Comparison of ENCODE assay signal across 21 cellular contexts in the genomic region with DNA sequence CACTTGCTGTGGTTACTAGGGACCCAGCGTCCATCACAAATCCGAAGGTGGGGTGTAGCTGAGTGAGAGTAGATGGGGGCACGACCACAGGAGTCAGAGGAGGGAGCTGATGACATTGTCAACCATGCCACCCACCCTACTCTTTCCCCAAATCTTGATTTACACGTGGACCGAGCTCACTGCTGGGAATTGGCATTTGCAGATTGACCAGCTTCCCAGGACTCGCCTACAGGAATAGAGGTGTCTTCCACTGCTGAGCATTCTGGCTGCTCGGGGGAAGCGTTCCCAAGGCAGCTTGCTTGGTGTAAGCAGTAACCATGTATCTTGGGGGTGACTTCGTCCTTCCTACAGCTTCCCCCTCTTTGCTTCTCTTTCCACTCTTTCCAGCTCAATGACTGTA. TPM values are rescaled to one million over a fixed set of nuclear protein-coding genes. Genes with fewer than 3 reads are reported as not detected.
A peak's percentile ranks its signal among the peaks of the same experiment; 100 is the strongest.
DNase-seq lines count a peak whose midpoint lies in the region; ATAC-seq lines count a peak whose summit lies in the region.
"Had no signal": no experiment of that assay in that cellular context is flagged by ENCODE, and none has a peak within 500 bp of the region (broad histone marks: within the 10 kb centered on the region; RNA-seq: fewer than 3 reads in every experiment).

No MANE protein-coding gene starts in this region.

- DNase-seq in anterior cingulate cortex (lab: John Stamatoyannopoulos, UW) (peak in 36 of 58 donors; percentile 0 to 79 (median 43)), retina (peak; percentile 38)
- no peak for DNase-seq in activated CD4-positive, alpha-beta T cell treated with anti-CD3 and anti-CD28 coated beads, Interleukin-2, amount 10 ng/mL, durations not matched to agents 24 days and 14 days
- DNase-seq: activated CD4-positive, alpha-beta T cell treated with anti-CD3 and anti-CD28 coated beads for 48 hours; activated CD8-positive, alpha-beta memory T cell treated with anti-CD3 and anti-CD28 coated beads, Interleukin-2, amount 50 U/mL, for 4 hours; activated naive CD8-positive, alpha-beta T cell treated with anti-CD3 and anti-CD28 coated beads, Interleukin-2, amount 50 U/mL, for 24 hours; CD8-positive, alpha-beta T cell; DMS79; left cardiac atrium; naive thymus-derived CD8-positive, alpha-beta T cell; psoas muscle; small intestine; stimulated activated CD4-positive, alpha-beta T cell treated with anti-CD3 and anti-CD28 coated beads, Interleukin-4, amount 100 ng/mL, for 1 hour had no signal

- no peaks in the 10 kb centered on the region for H3K4me1 Mint-ChIP-seq in activated CD4-positive, alpha-beta T cell treated with anti-CD3 and anti-CD28 coated beads, Interleukin-2, amount 10 ng/mL, durations not matched to agents 24 days and 14 days
- H3K4me1 Mint-ChIP-seq: activated naive CD8-positive, alpha-beta T cell treated with anti-CD3 and anti-CD28 coated beads, Interleukin-2, amount 50 U/mL, for 24 hours; naive thymus-derived CD8-positive, alpha-beta T cell had no signal

- H3K9me3 Mint-ChIP-seq in activated CD4-positive, alpha-beta T cell treated with anti-CD3 and anti-CD28 coated beads, Interleukin-2, amount 10 ng/mL, durations not matched to agents 24 days and 14 days: no peaks in the 10 kb centered on the region
- H3K9me3 Mint-ChIP-seq: activated naive CD8-positive, alpha-beta T cell treated with anti-CD3 and anti-CD28 coated beads, Interleukin-2, amount 50 U/mL, for 24 hours; activated T-helper 2 cell treated with anti-CD3 and anti-CD28 coated beads, Interferon-gamma antibody, Interleukin-2, Interleukin-4, amounts not matched to agents 10 μg/mL and 5 μg/mL and 100 μg/mL, durations not matched to agents 14 hours and 24 hours and 36 hours; CD8-positive, alpha-beta T cell; dendritic cell treated with granulocyte-macrophage colony-stimulating factor and Interleukin-4, amounts not matched to agents 40 ng/mL and 50 ng/mL, for 4 days had no signal

- no peak overlapping the region for H3K27ac Mint-ChIP-seq in activated CD4-positive, alpha-beta T cell treated with anti-CD3 and anti-CD28 coated beads, Interleukin-2, amount 10 ng/mL, durations not matched to agents 24 days and 14 days
- H3K27ac Mint-ChIP-seq: activated naive CD8-positive, alpha-beta T cell treated with anti-CD3 and anti-CD28 coated beads, Interleukin-2, amount 50 U/mL, for 24 hours; activated T-helper 2 cell treated with anti-CD3 and anti-CD28 coated beads, Interferon-gamma antibody, Interleukin-2, Interleukin-4, amounts not matched to agents 10 μg/mL and 5 μg/mL and 100 μg/mL, durations not matched to agents 14 hours and 24 hours and 36 hours; CD8-positive, alpha-beta T cell; dendritic cell treated with granulocyte-macrophage colony-stimulating factor and Interleukin-4, amounts not matched to agents 40 ng/mL and 50 ng/mL, for 4 days; naive thymus-derived CD8-positive, alpha-beta T cell; stimulated activated naive CD8-positive, alpha-beta T cell treated with anti-CD3 and anti-CD28 coated beads, Interleukin-15, Interleukin-2, amounts not matched to agents 100 ng/mL and 50 ng/mL, for 24 hours had no signal

- intact Hi-C loops in activated CD4-positive, alpha-beta T cell treated with anti-CD3 and anti-CD28 coated beads, Interleukin-2, amount 10 ng/mL, durations not matched to agents 24 days and 14 days (cut with micrococcal nuclease): no loop called here

- H3K4me3 Mint-ChIP-seq in activated CD4-positive, alpha-beta T cell treated with anti-CD3 and anti-CD28 coated beads, Interleukin-2, amount 10 ng/mL, durations not matched to agents 24 days and 14 days: no peak overlapping the region
- H3K4me3 Mint-ChIP-seq: activated naive CD8-positive, alpha-beta T cell treated with anti-CD3 and anti-CD28 coated beads, Interleukin-2, amount 50 U/mL, for 24 hours; CD8-positive, alpha-beta T cell; dendritic cell treated with granulocyte-macrophage colony-stimulating factor and Interleukin-4, amounts not matched to agents 40 ng/mL and 50 ng/mL, for 4 days; stimulated activated naive CD8-positive, alpha-beta T cell treated with anti-CD3 and anti-CD28 coated beads, Interleukin-15, Interleukin-2, amounts not matched to agents 100 ng/mL and 50 ng/mL, for 24 hours had no signal

- peak overlapping the region; percentile 39; the same call in 1 of the 2 replicates for H3K4me3 ChIP-seq in HUES48 (ENCODE audit: low read depth, low read length)
- peak overlapping the region; percentile 39 for H3K4me3 ChIP-seq in iPS-18a (ENCODE audit: low read length)
- H3K4me3 ChIP-seq: psoas muscle had no signal

- H3K9me3 ChIP-seq in HUES48 (ENCODE audit: control insufficient read depth, insufficient read depth, low read length) (no peaks in the 10 kb centered on the region), iPS-18a (ENCODE audit: control insufficient read depth, low read depth, low read length) (no peaks in the 10 kb centered on the region)
- H3K9me3 ChIP-seq: psoas muscle had no signal

- H3K36me3 Mint-ChIP-seq in activated CD4-positive, alpha-beta T cell treated with anti-CD3 and anti-CD28 coated beads, Interleukin-2, amount 10 ng/mL, durations not matched to agents 24 days and 14 days (ENCODE audit: low read depth): no peaks in the 10 kb centered on the region
- H3K36me3 Mint-ChIP-seq: CD8-positive, alpha-beta T cell had no signal

- peaks cover 26% of the 10 kb centered on the region for H3K27me3 ChIP-seq in HUES48 (ENCODE audit: control insufficient read depth, insufficient read depth, low read length)
- peaks cover 24% of the 10 kb centered on the region for H3K27me3 ChIP-seq in iPS-18a (ENCODE audit: control insufficient read depth, insufficient read depth, low read length)

- H3K9ac ChIP-seq in HUES48 (ENCODE audit: low read depth, low read length) (no peak overlapping the region), iPS-18a (ENCODE audit: low read length) (no peak overlapping the region)

- H3K27ac ChIP-seq in HUES48 (ENCODE audit: low read depth, low read length): no peak overlapping the region
- H3K27ac ChIP-seq in iPS-18a (ENCODE audit: low read length): no peak overlapping the region
- H3K27ac ChIP-seq: psoas muscle had no signal

- no peak for ATAC-seq in GM18498 (IDR thresholded peaks at IDR 0.05; ENCODE audit: unreplicated experiment)
- ATAC-seq in GM19467 (IDR thresholded peaks at IDR 0.05; ENCODE audit: unreplicated experiment): no peak
- no peak for ATAC-seq in GM18907 (IDR thresholded peaks at IDR 0.05; ENCODE audit: unreplicated experiment)
- ATAC-seq: activated naive CD8-positive, alpha-beta T cell treated with anti-CD3 and anti-CD28 coated beads, Interleukin-2, amount 50 U/mL, for 24 hours; CD8-positive, alpha-beta T cell; left cardiac atrium; naive thymus-derived CD8-positive, alpha-beta T cell; psoas muscle had no signal

- H3K36me3 ChIP-seq in HUES48 (ENCODE audit: control insufficient read depth, insufficient read depth, low read length) (no peaks in the 10 kb centered on the region), iPS-18a (ENCODE audit: control insufficient read depth, low read depth, low read length) (no peaks in the 10 kb centered on the region)

- H3K27me3 Mint-ChIP-seq in activated CD4-positive, alpha-beta T cell treated with anti-CD3 and anti-CD28 coated beads, Interleukin-2, amount 10 ng/mL, durations not matched to agents 24 days and 14 days: peaks cover 10% of the 10 kb centered on the region

- H3K4me1 ChIP-seq in HUES48 (ENCODE audit: control insufficient read depth, insufficient read depth, low read length) (peaks cover 3% of the 10 kb centered on the region; the same call in 1 of the 2 replicates), iPS-18a (ENCODE audit: control insufficient read depth, low read depth, low read length) (no peaks in the 10 kb centered on the region)
- H3K4me1 ChIP-seq: psoas muscle had no signal

RNA-seq across cellular contexts. Expression of a gene that starts 0.4 kb away (rescaled TPM):
- total RNA-seq in activated CD4-positive, alpha-beta T cell treated with anti-CD3 and anti-CD28 coated beads, Interleukin-2, amount 10 ng/mL, durations not matched to agents 24 days and 14 days: not detected in 2 replicates
- total RNA-seq: activated T-helper 2 cell treated with anti-CD3 and anti-CD28 coated beads, Interferon-gamma antibody, Interleukin-2, Interleukin-4, amounts not matched to agents 10 μg/mL and 5 μg/mL and 100 μg/mL, durations not matched to agents 14 hours and 24 hours and 36 hours; CD8-positive, alpha-beta T cell; naive thymus-derived CD8-positive, alpha-beta T cell had no signal
